ENCODE assay signal across 1 cellular context in genomic region chr21:44548922-44549321, GRCh38.
TF ChIP-seq lines count a peak whose summit lies in the region.

No MANE protein-coding gene starts in this region.

TF ChIP-seq in GM23338, 12 proteins besides CTCF, POLR2A, EP300 and RAD21 (continued from another document):
- TF ChIP-seq, protein P1, sequence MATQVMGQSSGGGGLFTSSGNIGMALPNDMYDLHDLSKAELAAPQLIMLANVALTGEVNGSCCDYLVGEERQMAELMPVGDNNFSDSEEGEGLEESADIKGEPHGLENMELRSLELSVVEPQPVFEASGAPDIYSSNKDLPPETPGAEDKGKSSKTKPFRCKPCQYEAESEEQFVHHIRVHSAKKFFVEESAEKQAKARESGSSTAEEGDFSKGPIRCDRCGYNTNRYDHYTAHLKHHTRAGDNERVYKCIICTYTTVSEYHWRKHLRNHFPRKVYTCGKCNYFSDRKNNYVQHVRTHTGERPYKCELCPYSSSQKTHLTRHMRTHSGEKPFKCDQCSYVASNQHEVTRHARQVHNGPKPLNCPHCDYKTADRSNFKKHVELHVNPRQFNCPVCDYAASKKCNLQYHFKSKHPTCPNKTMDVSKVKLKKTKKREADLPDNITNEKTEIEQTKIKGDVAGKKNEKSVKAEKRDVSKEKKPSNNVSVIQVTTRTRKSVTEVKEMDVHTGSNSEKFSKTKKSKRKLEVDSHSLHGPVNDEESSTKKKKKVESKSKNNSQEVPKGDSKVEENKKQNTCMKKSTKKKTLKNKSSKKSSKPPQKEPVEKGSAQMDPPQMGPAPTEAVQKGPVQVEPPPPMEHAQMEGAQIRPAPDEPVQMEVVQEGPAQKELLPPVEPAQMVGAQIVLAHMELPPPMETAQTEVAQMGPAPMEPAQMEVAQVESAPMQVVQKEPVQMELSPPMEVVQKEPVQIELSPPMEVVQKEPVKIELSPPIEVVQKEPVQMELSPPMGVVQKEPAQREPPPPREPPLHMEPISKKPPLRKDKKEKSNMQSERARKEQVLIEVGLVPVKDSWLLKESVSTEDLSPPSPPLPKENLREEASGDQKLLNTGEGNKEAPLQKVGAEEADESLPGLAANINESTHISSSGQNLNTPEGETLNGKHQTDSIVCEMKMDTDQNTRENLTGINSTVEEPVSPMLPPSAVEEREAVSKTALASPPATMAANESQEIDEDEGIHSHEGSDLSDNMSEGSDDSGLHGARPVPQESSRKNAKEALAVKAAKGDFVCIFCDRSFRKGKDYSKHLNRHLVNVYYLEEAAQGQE (IDR thresholded peaks at IDR 0.05; ENCODE audit: unreplicated experiment), result no peak
- TF ChIP-seq NANOG (IDR thresholded peaks at IDR 0.05; ENCODE audit: borderline replicate concordance) (no peak), ZNF114 (CRISPR knock-in tag; IDR thresholded peaks at IDR 0.05) (no peak), STAT1 (IDR thresholded peaks at IDR 0.05; ENCODE audit: unreplicated experiment) (no peak), ETS1 (IDR thresholded peaks at IDR 0.05) (no peak), EZH2 (IDR thresholded peaks at IDR 0.05; ENCODE audit: low read depth, unreplicated experiment) (no peak), EZH2phosphoT487 (IDR thresholded peaks at IDR 0.05; ENCODE audit: unreplicated experiment) (no peak)
